Comparison of ENCODE assay signal across 1 cellular context in the genomic region with DNA sequence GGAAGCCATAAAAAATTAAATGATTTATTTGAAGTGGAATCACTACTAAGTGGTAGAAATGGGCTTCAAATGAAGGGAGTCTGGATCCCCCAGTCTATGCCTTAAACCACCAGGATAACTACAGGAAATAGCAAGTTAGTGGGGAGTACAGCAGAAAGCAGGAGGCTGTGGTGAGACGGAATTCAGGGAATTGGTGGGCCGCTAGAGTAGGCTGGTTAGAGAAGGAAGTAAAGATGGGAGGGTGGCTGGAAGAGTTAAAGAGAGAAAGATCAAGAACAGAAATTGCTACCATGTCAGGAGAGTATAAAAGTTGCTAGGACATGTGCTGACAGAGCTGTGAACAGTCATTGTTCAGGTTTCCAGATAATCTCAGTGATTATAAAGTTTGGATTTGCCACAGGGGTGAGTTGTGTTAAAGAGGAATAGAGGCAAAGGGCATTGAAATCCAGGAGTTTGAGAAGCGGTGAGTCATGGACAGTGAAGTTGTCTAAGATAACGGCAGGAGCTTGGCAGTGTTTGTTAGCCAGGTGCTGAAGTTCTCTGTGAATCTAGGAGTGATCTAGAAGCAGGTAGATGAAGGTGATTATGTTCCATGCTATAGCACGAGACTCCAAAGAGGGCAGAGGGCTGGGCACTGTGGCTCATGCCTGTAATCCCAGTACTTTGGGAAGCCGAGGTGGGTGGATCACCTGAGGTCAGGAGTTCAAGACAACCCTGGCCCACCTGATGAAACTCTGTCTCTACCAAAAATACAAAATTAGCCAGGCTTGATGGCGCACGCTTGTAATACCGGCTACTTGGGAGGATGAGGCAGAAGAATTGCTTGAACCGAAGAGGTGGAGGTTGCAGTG.
TF ChIP-seq lines count a peak whose summit lies in the region.

No MANE protein-coding gene starts in this region.

TF ChIP-seq in HEK293T, 16 proteins besides CTCF, POLR2A, EP300 and RAD21 (continued from another document):
- TF ChIP-seq NFRKB (IDR thresholded peaks at IDR 0.05) (no peak), TARDBP (IDR thresholded peaks at IDR 0.05) (no peak)
TF ChIP-seq in HEK293T: peak in this region for 0.
